23 cellular contexts compared by ENCODE assay signal in the genomic region with DNA sequence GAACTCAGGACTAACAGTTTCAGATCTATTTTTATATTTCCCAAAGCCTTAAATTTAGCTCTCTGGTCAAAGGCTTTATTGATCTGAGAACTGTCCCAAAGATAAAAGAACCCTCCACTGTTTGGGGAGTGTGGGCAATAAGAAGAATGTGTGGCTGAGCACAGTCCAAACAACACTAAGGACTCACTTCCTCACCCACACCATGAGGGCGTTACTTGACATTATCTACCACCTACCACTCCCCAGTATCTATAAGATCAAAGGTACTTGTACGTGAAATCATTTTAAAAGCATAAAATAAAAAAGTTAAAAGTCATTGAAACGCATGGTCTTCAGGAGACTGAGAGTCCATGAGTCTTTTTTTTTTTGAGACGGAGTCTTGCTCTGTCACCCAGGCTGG. TPM values are rescaled to one million over a fixed set of nuclear protein-coding genes. Genes with fewer than 3 reads are reported as not detected.
DNase-seq lines count a peak whose midpoint lies in the region; ATAC-seq and TF ChIP-seq lines count a peak whose summit lies in the region.
"Had no signal": no experiment of that assay in that cellular context is flagged by ENCODE, and none has a peak within 500 bp of the region (broad histone marks: within the 10 kb centered on the region; RNA-seq: fewer than 3 reads in every experiment).

No MANE protein-coding gene starts in this region.

- H3K27me3 Mint-ChIP-seq in natural killer cell (ENCODE audit: low read depth in 2 of 2) (no peaks in the 10 kb centered on the region), WTC11 (ENCODE audit: low read depth) (no peaks in the 10 kb centered on the region)
- H3K27me3 Mint-ChIP-seq in natural killer cell treated with Interleukin-12 subunit alpha and Interleukin-12 subunit beta and Interleukin-15 and Interleukin-18, amount 100 ng/mL, for 72 hours, result no peaks in the 10 kb centered on the region
- H3K27me3 Mint-ChIP-seq: dendritic cell treated with granulocyte-macrophage colony-stimulating factor and Interleukin-4, amounts not matched to agents 40 ng/mL and 50 ng/mL, for 4 days had no signal

- no peaks in the 10 kb centered on the region for H3K9me3 ChIP-seq in mucosa of descending colon
- H3K9me3 ChIP-seq: Peyer's patch, SJCRH30, thoracic aorta, vagina had no signal

- H3K4me3 Mint-ChIP-seq in natural killer cell (peak overlapping the region; percentile 35), WTC11 (no peak overlapping the region)
- H3K4me3 Mint-ChIP-seq in natural killer cell treated with Interleukin-12 subunit alpha and Interleukin-12 subunit beta and Interleukin-15 and Interleukin-18, amount 100 ng/mL, for 72 hours, result no peak overlapping the region
- H3K4me3 Mint-ChIP-seq: dendritic cell treated with granulocyte-macrophage colony-stimulating factor and Interleukin-4, amounts not matched to agents 40 ng/mL and 50 ng/mL, for 4 days; T-helper 1 cell treated with Interleukin-12 subunit alpha and Interleukin-12 subunit beta and Interleukin-4 antibody, amounts not matched to agents 30 μg/mL and 1 μg/mL, for 36 hours had no signal

- ATAC-seq in natural killer cell, result peak; percentile 51 to 80 (median 68)
- no peak for ATAC-seq in natural killer cell treated with Interleukin-12 subunit alpha and Interleukin-12 subunit beta and Interleukin-15 and Interleukin-18, amount 100 ng/mL, for 72 hours
- no peak for ATAC-seq in WTC11
- ATAC-seq in mucosa of descending colon, result peak; percentile 76
- no peak for ATAC-seq in esophagus mucosa

- no peak for DNase-seq in natural killer cell
- no peak for DNase-seq in natural killer cell treated with Interleukin-12 subunit alpha and Interleukin-12 subunit beta and Interleukin-15 and Interleukin-18, amount 100 ng/mL, for 72 hours (ENCODE audit: low spot score)
- DNase-seq in WTC11 (ENCODE audit: low spot score), result no peak
- no peak for DNase-seq in mucosa of descending colon
- DNase-seq in activated CD4-positive, CD25-positive, alpha-beta regulatory T cell treated with anti-CD3 and anti-CD28 coated beads, Interleukin-2, amount 50 U/mL, for 72 hours, result no peak
- DNase-seq in NCI-H1694 (lab: John Stamatoyannopoulos, UW), result no peak
- DNase-seq: activated gamma-delta T cell treated with Interleukin-2 at 50 U/mL for 16 hours, anterior cingulate cortex, EL, H7, kidney glomerular epithelial cell, mammary epithelial cell, NCI-H1694 treated with DMSO at 0.1 percent for 48 hours, NCI-H2171, NCI-H524, Peyer's patch, SJCRH30 had no signal

- H3K4me3 ChIP-seq in mucosa of descending colon, result no peak overlapping the region
- H3K4me3 ChIP-seq: Peyer's patch, SJCRH30, skin epidermis, thoracic aorta, vagina had no signal

- POLR2A ChIA-PET in WTC11 (lab: Charles Lee), result no interaction called here

- no peaks in the 10 kb centered on the region for H3K36me3 ChIP-seq in mucosa of descending colon (ENCODE audit: low read depth)

- H3K36me3 Mint-ChIP-seq in natural killer cell, result peaks cover 25% of the 10 kb centered on the region
- peaks cover 16% of the 10 kb centered on the region for H3K36me3 Mint-ChIP-seq in natural killer cell treated with Interleukin-12 subunit alpha and Interleukin-12 subunit beta and Interleukin-15 and Interleukin-18, amount 100 ng/mL, for 72 hours
- peaks cover 3% of the 10 kb centered on the region; the same call in 1 of the 2 replicates for H3K36me3 Mint-ChIP-seq in WTC11

- peaks cover 32% of the 10 kb centered on the region in 2 donors for H3K4me1 Mint-ChIP-seq in natural killer cell
- H3K4me1 Mint-ChIP-seq in natural killer cell treated with Interleukin-12 subunit alpha and Interleukin-12 subunit beta and Interleukin-15 and Interleukin-18, amount 100 ng/mL, for 72 hours (ENCODE audit: low read depth in 2 of 2), result peaks cover 18 to 20% of the 10 kb centered on the region in 2 donors
- no peaks in the 10 kb centered on the region for H3K4me1 Mint-ChIP-seq in WTC11

- no peak for TF ChIP-seq CTCF in natural killer cell (IDR thresholded peaks at IDR 0.05)
- TF ChIP-seq CTCF in WTC11 (IDR thresholded peaks at IDR 0.05), result no peak
- no peak for TF ChIP-seq CTCF in mucosa of descending colon (IDR thresholded peaks at IDR 0.05)

- intact Hi-C loops in natural killer cell (cut with micrococcal nuclease), result no loop called here
- intact Hi-C loops in mucosa of descending colon (cut with DNase I, micrococcal nuclease), result no loop called here

- CTCF ChIA-PET in WTC11 (lab: Charles Lee), result no interaction called here

- no peaks in the 10 kb centered on the region for H3K9me3 Mint-ChIP-seq in natural killer cell
- no peaks in the 10 kb centered on the region for H3K9me3 Mint-ChIP-seq in natural killer cell treated with Interleukin-12 subunit alpha and Interleukin-12 subunit beta and Interleukin-15 and Interleukin-18, amount 100 ng/mL, for 72 hours
- no peaks in the 10 kb centered on the region for H3K9me3 Mint-ChIP-seq in WTC11
- H3K9me3 Mint-ChIP-seq: dendritic cell treated with granulocyte-macrophage colony-stimulating factor and Interleukin-4, amounts not matched to agents 40 ng/mL and 50 ng/mL, for 4 days; T-helper 1 cell treated with Interleukin-12 subunit alpha and Interleukin-12 subunit beta and Interleukin-4 antibody, amounts not matched to agents 30 μg/mL and 1 μg/mL, for 36 hours had no signal

- peak overlapping the region; percentile 68 to 72 for H3K27ac Mint-ChIP-seq in natural killer cell
- H3K27ac Mint-ChIP-seq in natural killer cell treated with Interleukin-12 subunit alpha and Interleukin-12 subunit beta and Interleukin-15 and Interleukin-18, amount 100 ng/mL, for 72 hours, result peak overlapping the region in 1 of 2 donors; percentile 45
- peak overlapping the region; percentile 35; the same call in 1 of the 2 replicates for H3K27ac Mint-ChIP-seq in WTC11
- H3K27ac Mint-ChIP-seq: dendritic cell treated with granulocyte-macrophage colony-stimulating factor and Interleukin-4, amounts not matched to agents 40 ng/mL and 50 ng/mL, for 4 days; T-helper 1 cell treated with Interleukin-12 subunit alpha and Interleukin-12 subunit beta and Interleukin-4 antibody, amounts not matched to agents 30 μg/mL and 1 μg/mL, for 36 hours had no signal

- peaks cover 26% of the 10 kb centered on the region for H3K4me1 ChIP-seq in mucosa of descending colon (ENCODE audit: low read depth)
- H3K4me1 ChIP-seq: Peyer's patch, vagina had no signal

TF ChIP-seq in WTC11, 78 proteins besides CTCF, POLR2A, EP300 and RAD21 (continues in another document):
- TF ChIP-seq IRF2 (CRISPR knock-in tag; IDR thresholded peaks at IDR 0.05; ENCODE audit: borderline replicate concordance, low read depth) (no peak), TP53 (CRISPR knock-in tag; IDR thresholded peaks at IDR 0.05) (no peak), SP1 (CRISPR knock-in tag; conservative IDR thresholded peaks at IDR 0.05) (no peak), STAT6 (CRISPR knock-in tag; conservative IDR thresholded peaks at IDR 0.05; ENCODE audit: low read depth) (no peak), ARID4B (CRISPR knock-in tag; IDR thresholded peaks at IDR 0.05; ENCODE audit: borderline replicate concordance) (no peak)

RNA-seq across cellular contexts. Expression of gene NFU1, which starts 54.6 kb away (rescaled TPM):
- total RNA-seq in natural killer cell, result 10 to 100 TPM; 21.4 to 25.0 (median 23.6) TPM
- 10 to 100 TPM; 25.3 to 34.6 TPM for total RNA-seq in natural killer cell treated with Interleukin-12 subunit alpha and Interleukin-12 subunit beta and Interleukin-15 and Interleukin-18, amount 100 ng/mL, for 72 hours
- 39.3 to 47.8 TPM (median 46.1 TPM) in 3 replicates for total RNA-seq in WTC11 (2021)
- 10 to 100 TPM; 38.9 to 60.6 (median 47.2) TPM for total RNA-seq in mucosa of descending colon
- total RNA-seq in esophagus mucosa, result 26.6 TPM

Comparison
In these comparisons a context has a peak if more than half of its experiments do, and no peak if none do; other contexts are left out.
1. ATAC-seq: peak in natural killer cell (3 of 3) and mucosa of descending colon (single experiment); none in natural killer cell treated with Interleukin-12 subunit alpha and Interleukin-12 subunit beta and Interleukin-15 and Interleukin-18, amount 100 ng/mL, for 72 hours (0 of 2), WTC11 (single experiment) and esophagus mucosa (single experiment).